In genomic region chr17:77882481-77883212, GRCh38 we compare ENCODE assay signal across 9 cellular contexts.
DNase-seq lines count a peak whose midpoint lies in the region; ATAC-seq and TF ChIP-seq lines count a peak whose summit lies in the region.
"Had no signal": no experiment of that assay in that cellular context is flagged by ENCODE, and none has a peak within 500 bp of the region (broad histone marks: within the 10 kb centered on the region; RNA-seq: fewer than 3 reads in every experiment).

No MANE protein-coding gene starts in this region.

- H3K36me3 ChIP-seq in DOHH2 (ENCODE audit: control insufficient read depth, low read length) (no peaks in the 10 kb centered on the region), skeletal muscle satellite cell (ENCODE audit: insufficient read depth, low read length) (no peaks in the 10 kb centered on the region)

- H3F3A ChIP-seq in DOHH2 (ENCODE audit: control insufficient read depth, insufficient read depth) = no peaks in the 10 kb centered on the region; the same call in 1 of the 2 replicates

- H3K79me2 ChIP-seq in DOHH2 (ENCODE audit: control insufficient read depth, low read length) = no peaks in the 10 kb centered on the region

- TF ChIP-seq CTCF in DOHH2 (IDR thresholded peaks at IDR 0.05; ENCODE audit: low read depth, low read length, poor library complexity, severe bottlenecking) (no peak), fibroblast of pulmonary artery (IDR thresholded peaks at IDR 0.05; ENCODE audit: low read length, missing control alignments) (no peak)

- ATAC-seq in GM21717 (IDR thresholded peaks at IDR 0.05; ENCODE audit: unreplicated experiment) = no peak
- ATAC-seq in HG03139 (IDR thresholded peaks at IDR 0.05; ENCODE audit: unreplicated experiment) = no peak

- H3K27ac ChIP-seq in DOHH2 (ENCODE audit: low read depth, low read length) = no peak overlapping the region

- H3K4me2 ChIP-seq in DOHH2 (ENCODE audit: low read length) (peak overlapping the region; percentile 67), skeletal muscle satellite cell (ENCODE audit: low read length) (peak overlapping the region; percentile 23)

- H3K9me3 ChIP-seq in DOHH2 (ENCODE audit: control insufficient read depth, insufficient read depth, low read length) = no peaks in the 10 kb centered on the region
- H3K9me3 ChIP-seq in skeletal muscle satellite cell (replicated peaks; ENCODE audit: low read length) = no peaks in the 10 kb centered on the region

- H3K4me1 ChIP-seq in DOHH2 (ENCODE audit: control insufficient read depth, low read length) (peaks cover 32% of the 10 kb centered on the region), skeletal muscle satellite cell (ENCODE audit: control insufficient read depth, insufficient read depth, low read length) (peaks cover 32% of the 10 kb centered on the region)

- no peaks in the 10 kb centered on the region for H3K9me2 ChIP-seq in DOHH2 (replicated peaks; ENCODE audit: control insufficient read depth, low read length)

- H3K9ac ChIP-seq in skeletal muscle satellite cell (ENCODE audit: low read depth, low read length) = no peak overlapping the region

- H4K20me1 ChIP-seq in DOHH2 (ENCODE audit: control insufficient read depth, insufficient read depth, low read depth, low read length) = peaks cover 6% of the 10 kb centered on the region; the same call in 1 of the 2 replicates

- H3K4me3 ChIP-seq in DOHH2 (ENCODE audit: low read length) (peak overlapping the region; percentile 49), fibroblast of pulmonary artery (replicated peaks; ENCODE audit: low read depth, low read length) (no peak overlapping the region), skeletal muscle satellite cell (ENCODE audit: low read length) (no peak overlapping the region)
- H3K4me3 ChIP-seq: lung had no signal

- H3K27me3 ChIP-seq in DOHH2 (ENCODE audit: control insufficient read depth, low read length) = peaks cover 59% of the 10 kb centered on the region
- peaks cover 43% of the 10 kb centered on the region for H3K27me3 ChIP-seq in skeletal muscle satellite cell (ENCODE audit: control insufficient read depth, insufficient read depth, low read length)

- DNase-seq in NCI-H1694 treated with DMSO at 0.1 percent for 48 hours (lab: John Stamatoyannopoulos, UW) = peak; percentile 37
- peak; percentile 85 for DNase-seq in activated T-cell treated with anti-CD3 and anti-CD28 coated beads, Interleukin-2, amount 50 U/mL, for 1 hour
- peak; percentile 90 for DNase-seq in fibroblast of pulmonary artery (ENCODE audit: low read depth)
- DNase-seq in middle frontal gyrus (ENCODE audit: extremely low spot score, low spot score) = no peak
